Comparison of ENCODE assay signal across 12 cellular contexts in genomic region chr5:140182075-140182709, GRCh38. TPM values are rescaled to one million over a fixed set of nuclear protein-coding genes. Genes with fewer than 3 reads are reported as not detected.
A peak's percentile ranks its signal among the peaks of the same experiment; 100 is the strongest.
DNase-seq lines count a peak whose midpoint lies in the region; ATAC-seq, FAIRE-seq and TF ChIP-seq lines count a peak whose summit lies in the region.
"Had no signal": no experiment of that assay in that cellular context is flagged by ENCODE, and none has a peak within 500 bp of the region (broad histone marks: within the 10 kb centered on the region; RNA-seq: fewer than 3 reads in every experiment).

No MANE protein-coding gene starts in this region.

- H3K27me3 ChIP-seq in K562 (ENCODE audit: control insufficient read depth in 2 of 2, insufficient read depth in 2 of 2, low read length in 2 of 2) (no peaks in the 10 kb centered on the region), hepatocyte (no peaks in the 10 kb centered on the region), subcutaneous abdominal adipose tissue (ENCODE audit: control insufficient read depth in 5 of 5, insufficient read depth in 4 of 5, low read length in 5 of 5) (no peaks in the 10 kb centered on the region)

- H3K4me3 ChIP-seq in K562 = no peak overlapping the region
- no peak overlapping the region for H3K4me3 ChIP-seq in hepatocyte
- peak overlapping the region in 1 of 5 donors; percentile 11 for H3K4me3 ChIP-seq in subcutaneous abdominal adipose tissue (ENCODE audit: low read depth in 1 of 5, low read length in 5 of 5)

- TF ChIP-seq RAD21 in Ishikawa (IDR thresholded peaks at IDR 0.05; ENCODE audit: low read depth) (no peak), K562 (CRISPR knock-in tag; conservative IDR thresholded peaks at IDR 0.05 in 1 of 2, IDR thresholded peaks at IDR 0.05 in 1 of 2) (no peak)

- BruUV-seq in K562 (replicated peaks; lab: Mats Ljungman, UMichigan) = no TSS peak

- no peak overlapping the region for H3K9ac ChIP-seq in K562 (ENCODE audit: insufficient read depth in 1 of 2, low read depth in 2 of 2, low read length in 2 of 2)
- H3K9ac ChIP-seq in subcutaneous abdominal adipose tissue (ENCODE audit: low read length in 5 of 5) = peak overlapping the region in 1 of 5 donors; percentile 31

- no peak for TF ChIP-seq EP300 in Ishikawa (IDR thresholded peaks at IDR 0.05; ENCODE audit: borderline replicate concordance)
- TF ChIP-seq EP300 in K562 (IDR thresholded peaks at IDR 0.05; ENCODE audit: low read length) = no peak

- H3K9me2 ChIP-seq in hepatocyte (replicated peaks; ENCODE audit: insufficient read depth) = no peaks in the 10 kb centered on the region

- no peaks in the 10 kb centered on the region for H3K9me1 ChIP-seq in K562 (ENCODE audit: control insufficient read depth, insufficient read depth, low read length)

- H3K79me2 ChIP-seq in K562 (ENCODE audit: control insufficient read depth, insufficient read depth, low read length) (peaks cover 96% of the 10 kb centered on the region), hepatocyte (peaks cover 79% of the 10 kb centered on the region)

- no peaks in the 10 kb centered on the region for H4K20me1 ChIP-seq in K562 (replicated peaks; ENCODE audit: control insufficient read depth, insufficient read depth, low read length)
- no peaks in the 10 kb centered on the region for H4K20me1 ChIP-seq in hepatocyte (ENCODE audit: insufficient read depth, poor library complexity, severe bottlenecking)

- CTCF ChIA-PET in K562 (lab: Yijun Ruan, JAX; ENCODE audit: low intra/inter-chr PET ratio) = no interaction called here

- no peak for ATAC-seq in K562
- ATAC-seq in HG03108 (IDR thresholded peaks at IDR 0.05; ENCODE audit: unreplicated experiment) = no peak
- ATAC-seq in GM18870 (IDR thresholded peaks at IDR 0.05; ENCODE audit: unreplicated experiment) = no peak
- no peak for ATAC-seq in GM19467 (IDR thresholded peaks at IDR 0.05; ENCODE audit: unreplicated experiment)

- H3K4me2 ChIP-seq in K562 (ENCODE audit: insufficient read depth, low read length) (no peak overlapping the region), hepatocyte (peak overlapping the region; percentile 61)

- DNase-seq in K562 (ENCODE audit: extremely low read depth in 1 of 4, low spot score in 3 of 4) (no peak), hepatocyte (ENCODE audit: low spot score) (no peak), hepatic stellate cell (ENCODE audit: low spot score) (no peak)
- DNase-seq: activated CD8-positive, alpha-beta memory T cell treated with anti-CD3 and anti-CD28 coated beads, Interleukin-2, amount 50 U/mL, for 48 hours; immature natural killer cell; NCI-H1048; SW 1271 had no signal

- in situ Hi-C loops in K562 (cut with MboI) = no loop called here

- H3K4me1 ChIP-seq in K562 (replicated peaks in 1 of 2; ENCODE audit: control insufficient read depth in 2 of 2, insufficient read depth in 2 of 2, low read length in 2 of 2) (peaks cover 49 to 80% of the 10 kb centered on the region in 2 experiments), hepatocyte (ENCODE audit: insufficient read depth) (peaks cover 30% of the 10 kb centered on the region), subcutaneous abdominal adipose tissue (ENCODE audit: control insufficient read depth in 5 of 5, insufficient read depth in 5 of 5, low read length in 5 of 5) (peaks cover 0 to 66% (median 54%) of the 10 kb centered on the region in 5 donors)

- H3K27ac ChIP-seq in K562 (ENCODE audit: extremely low read depth, low read depth, low read length) = peak overlapping the region; percentile 34; the same call in 2 of the 3 replicates
- peak overlapping the region; percentile 58 for H3K27ac ChIP-seq in hepatocyte
- peak overlapping the region; percentile 68 for H3K27ac ChIP-seq in subcutaneous abdominal adipose tissue (ENCODE audit: low read depth, low read length)

- FAIRE-seq in K562 (lab: Jason Lieb, UNC) = no peak

- 77% methylated on average over 2 of the region's 2 CpGs for WGBS in K562 (ENCODE audit: insufficient coverage, low coverage, missing lambda C conversion rate)
- 76% methylated on average over 2 of the region's 2 CpGs for WGBS in hepatocyte (ENCODE audit: low lambda C conversion rate, missing lambda C conversion rate)

- intact Hi-C loops in K562 (cut with micrococcal nuclease) = loop anchor here (10.0 kb wide), 1 partner anchor 533 kb away; no protein-coding TSS in a partner anchor

- TF ChIP-seq CTCF in K562 (IDR thresholded peaks at IDR 0.05 in 2 of 3, conservative IDR thresholded peaks at IDR 0.05 in 1 of 3; ENCODE audit: insufficient read depth in 2 of 3, low read depth in 1 of 3, low read length in 3 of 3) = no peak
- TF ChIP-seq CTCF in hepatocyte (IDR thresholded peaks at IDR 0.05; ENCODE audit: poor library complexity) = no peak

- no peak for TF ChIP-seq POLR2A in K562 (conservative IDR thresholded peaks at IDR 0.05)

- 0 out of 3 replicates have a peak, but pooled peaks cover 4% of the 10 kb centered on the region for H3K36me3 ChIP-seq in K562 (ENCODE audit: control insufficient read depth, insufficient read depth, low read length)
- H3K36me3 ChIP-seq in hepatocyte (replicated peaks; ENCODE audit: insufficient read depth, low read depth) = no peaks in the 10 kb centered on the region
- no peaks in the 10 kb centered on the region for H3K36me3 ChIP-seq in subcutaneous abdominal adipose tissue (ENCODE audit: control insufficient read depth in 5 of 5, insufficient read depth in 5 of 5, low read length in 5 of 5)

- no peaks in the 10 kb centered on the region for H3K9me3 ChIP-seq in K562 (replicated peaks; ENCODE audit: control insufficient read depth, insufficient read depth, low read depth, low read length)
- no peaks in the 10 kb centered on the region for H3K9me3 ChIP-seq in hepatocyte (ENCODE audit: low read depth)
- no peaks in the 10 kb centered on the region for H3K9me3 ChIP-seq in subcutaneous abdominal adipose tissue (ENCODE audit: control insufficient read depth in 5 of 5, low read length in 5 of 5)

- H2AFZ ChIP-seq in K562 (ENCODE audit: low read depth, low read length) = no peak overlapping the region
- peak overlapping the region; percentile 10 for H2AFZ ChIP-seq in hepatocyte

- POLR2A ChIA-PET in K562 (lab: Yijun Ruan, JAX) = interaction anchor here (0.6 to 1.1 kb wide), 3 partner anchors 13 to 1968 kb away, joined by 3 read pairs; partner anchors contain the start of gene PURA

TF ChIP-seq in Ishikawa, 13 proteins besides CTCF, POLR2A, EP300 and RAD21 (continues in another document):
- TF ChIP-seq CREB1 (IDR thresholded peaks at IDR 0.05; ENCODE audit: low read depth) (no peak), YY1 (IDR thresholded peaks at IDR 0.05; ENCODE audit: low read depth) (no peak), TEAD4 (IDR thresholded peaks at IDR 0.05) (no peak), TCF12 (IDR thresholded peaks at IDR 0.05; ENCODE audit: low read depth) (no peak), EGR1 (IDR thresholded peaks at IDR 0.05) (no peak)

TF ChIP-seq in K562, 482 proteins besides CTCF, POLR2A, EP300 and RAD21:
- TF ChIP-seq EWSR1 (IDR thresholded peaks at IDR 0.05; ENCODE audit: borderline replicate concordance, low read depth, partially characterized antibody) (no peak), FOSL1 (tag; conservative IDR thresholded peaks at IDR 0.05) (0 out of 2 replicates have a peak, but pooled peaks have one; percentile 23), ZNF79 (CRISPR knock-in tag; IDR thresholded peaks at IDR 0.05; ENCODE audit: low read depth) (0 out of 2 replicates have a peak, but pooled peaks have one; percentile 70)

RNA-seq across cellular contexts. Expression of gene CYSTM1, which starts 7.2 kb away (rescaled TPM):
- 8.9 and 10.7 TPM in 2 replicates for total RNA-seq in K562 (2011; cell fraction: chromatin; rRNA removed; ENCODE audit: low replicate concordance)
- 20.3 and 25.2 TPM in 2 replicates for total RNA-seq in K562 (2011; cell fraction: nucleolus; rRNA removed)
- 20.1 and 20.5 TPM in 2 replicates for total RNA-seq in K562 (2011; cell fraction: nucleoplasm; rRNA removed)
- 76.1 and 127 TPM in 2 replicates for total RNA-seq in K562 (2014; rRNA removed)
- total RNA-seq in K562 (2014; rRNA removed; fragmentation: Illumina TruSeq; extraction: Trizol) = 66.6 and 94.6 TPM in 2 replicates
- total RNA-seq in K562 (2015; rRNA removed; fragmentation: Illumina TruSeq; extraction: Trizol) = 118 and 129 TPM in 2 replicates
- 76.2 and 86.6 TPM in 2 replicates for total RNA-seq in K562 (2021)
- polyA plus RNA-seq in K562 (2011; rRNA removed) = 92.8 and 98.2 TPM in 2 replicates
- 97.9 and 207 TPM in 2 replicates for polyA plus RNA-seq in K562 (2011; cell fraction: cytosol; rRNA removed)
- polyA plus RNA-seq in K562 (2011; cell fraction: nucleus; rRNA removed) = 39.9 and 50.7 TPM in 2 replicates
- polyA plus RNA-seq in K562 (2012) = 136 and 260 TPM in 2 replicates
- polyA plus RNA-seq in K562 (2014; fragmentation: Illumina TruSeq; extraction: Trizol) = 139 and 150 TPM in 2 replicates
- polyA plus RNA-seq in K562 (2014; fragmentation: Nextera tagmentation; extraction: Ambion mirVana) = 100 to 1,000 TPM; 363 to 422 TPM
- polyA plus RNA-seq in K562 (2014; rRNA removed) = 108 and 126 TPM in 2 replicates
- 31.6 and 43.3 TPM in 2 replicates for polyA minus RNA-seq in K562 (2011; rRNA and poly(A)+ RNA removed)
- 48.6 and 56.5 TPM in 2 replicates for polyA minus RNA-seq in K562 (2011; cell fraction: cytosol; rRNA and poly(A)+ RNA removed)
- polyA minus RNA-seq in K562 (2011; cell fraction: nucleus; rRNA and poly(A)+ RNA removed) = 22.5 and 23.8 TPM in 2 replicates
- total RNA-seq in hepatocyte = 111 and 120 TPM in 2 replicates
- polyA plus RNA-seq in hepatocyte = 196 and 262 TPM in 2 replicates

RNA-seq across cellular contexts. Expression of gene IGIP, which starts 56.5 kb away (rescaled TPM):
- 1.4 and 5.9 TPM in 2 replicates for total RNA-seq in K562 (2011; cell fraction: chromatin; rRNA removed; ENCODE audit: low replicate concordance)
- total RNA-seq in K562 (2011; cell fraction: nucleolus; rRNA removed) = 0.67 and 1.2 TPM in 2 replicates
- total RNA-seq in K562 (2011; cell fraction: nucleoplasm; rRNA removed) = 3.4 and 9.5 TPM in 2 replicates
- total RNA-seq in K562 (2014; rRNA removed) (0.73 and 1.3 TPM in 2 replicates), K562 (2014; rRNA removed; fragmentation: Illumina TruSeq; extraction: Trizol) (1.4 and 1.5 TPM in 2 replicates), K562 (2015; rRNA removed; fragmentation: Illumina TruSeq; extraction: Trizol) (1.4 and 1.6 TPM in 2 replicates), K562 (2021) (1.1 and 1.2 TPM in 2 replicates), hepatocyte (4.4 and 7.2 TPM in 2 replicates)
- polyA plus RNA-seq in K562 (2011; rRNA removed) (1.0 and 1.2 TPM in 2 replicates), K562 (2014; fragmentation: Illumina TruSeq; extraction: Trizol) (0.96 and 1.5 TPM in 2 replicates), K562 (2014; fragmentation: Nextera tagmentation; extraction: Ambion mirVana) (under 1 TPM; 0.52 to 0.69 TPM), K562 (2014; rRNA removed) (0.91 and 1.1 TPM in 2 replicates), hepatocyte (0.50 and 0.89 TPM in 2 replicates)
- 0.19 and 0.86 TPM in 2 replicates for polyA plus RNA-seq in K562 (2011; cell fraction: cytosol; rRNA removed)
- 2.3 and 4.8 TPM in 2 replicates for polyA plus RNA-seq in K562 (2011; cell fraction: nucleus; rRNA removed)
- 1.1 and 2.3 TPM in 2 replicates for polyA plus RNA-seq in K562 (2012)
- 1.4 and 2.2 TPM in 2 replicates for polyA minus RNA-seq in K562 (2011; rRNA and poly(A)+ RNA removed)
- 0.57 and 0.64 TPM in 2 replicates for polyA minus RNA-seq in K562 (2011; cell fraction: cytosol; rRNA and poly(A)+ RNA removed)
- 1.3 and 3.1 TPM in 2 replicates for polyA minus RNA-seq in K562 (2011; cell fraction: nucleus; rRNA and poly(A)+ RNA removed)
